In the genomic region with DNA sequence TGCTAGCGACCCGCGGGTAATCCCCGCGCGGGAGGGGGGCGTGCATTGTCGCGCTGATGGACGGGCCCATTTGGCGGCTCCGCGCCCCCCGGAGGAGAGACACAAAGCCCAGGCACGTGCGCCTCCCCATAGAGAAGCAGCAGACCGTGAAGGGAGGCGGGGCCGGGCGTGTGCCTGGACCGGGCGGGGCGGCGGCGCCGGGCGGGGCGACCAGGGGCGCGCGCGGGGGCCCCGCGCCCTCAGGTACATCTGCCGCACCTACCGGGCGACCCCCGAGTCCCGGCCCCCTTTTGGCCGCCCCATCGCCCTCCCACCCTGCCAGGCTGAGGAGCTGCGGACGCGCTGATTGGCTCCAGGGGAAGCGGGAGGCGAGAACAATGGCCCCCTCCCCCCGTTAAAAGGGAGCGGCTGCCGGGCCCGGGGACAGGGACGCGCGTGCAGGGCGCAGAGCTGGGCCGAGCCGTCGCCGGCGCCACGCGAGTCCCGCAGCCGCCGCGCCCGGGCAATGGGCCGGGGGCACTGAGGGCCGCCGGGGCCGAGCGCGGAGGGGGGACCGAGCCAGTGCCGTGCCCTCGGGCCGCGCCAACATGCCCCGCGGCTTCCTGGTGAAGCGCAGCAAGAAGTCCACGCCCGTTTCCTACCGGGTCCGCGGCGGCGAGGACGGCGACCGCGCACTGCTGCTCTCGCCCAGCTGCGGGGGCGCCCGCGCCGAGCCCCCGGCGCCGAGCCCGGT, we compare ENCODE assay signal across 8 cellular contexts. TPM values are rescaled to one million over a fixed set of nuclear protein-coding genes. Genes with fewer than 3 reads are reported as not detected.
A peak's percentile ranks its signal among the peaks of the same experiment; 100 is the strongest.
DNase-seq lines count a peak whose midpoint lies in the region; ATAC-seq and TF ChIP-seq lines count a peak whose summit lies in the region.

A gene with protein sequence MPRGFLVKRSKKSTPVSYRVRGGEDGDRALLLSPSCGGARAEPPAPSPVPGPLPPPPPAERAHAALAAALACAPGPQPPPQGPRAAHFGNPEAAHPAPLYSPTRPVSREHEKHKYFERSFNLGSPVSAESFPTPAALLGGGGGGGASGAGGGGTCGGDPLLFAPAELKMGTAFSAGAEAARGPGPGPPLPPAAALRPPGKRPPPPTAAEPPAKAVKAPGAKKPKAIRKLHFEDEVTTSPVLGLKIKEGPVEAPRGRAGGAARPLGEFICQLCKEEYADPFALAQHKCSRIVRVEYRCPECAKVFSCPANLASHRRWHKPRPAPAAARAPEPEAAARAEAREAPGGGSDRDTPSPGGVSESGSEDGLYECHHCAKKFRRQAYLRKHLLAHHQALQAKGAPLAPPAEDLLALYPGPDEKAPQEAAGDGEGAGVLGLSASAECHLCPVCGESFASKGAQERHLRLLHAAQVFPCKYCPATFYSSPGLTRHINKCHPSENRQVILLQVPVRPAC (plus strand): TSS at position 424 of the 733 bp plus-strand sequence. CDS start 164 bp downstream, at position 588.

- intact Hi-C loops in Calu3 (cut with micrococcal nuclease; ENCODE audit: unreplicated experiment): loop anchor here (10.0 kb wide), 1 partner anchor 283 kb away; no protein-coding TSS in a partner anchor
- intact Hi-C loops in OCI-LY7 (cut with micrococcal nuclease; ENCODE audit: unreplicated experiment): no loop called here

- peak within 1 kb of the TSS; percentile 43 for H3K4me3 Mint-ChIP-seq in central memory CD8-positive, alpha-beta T cell
- H3K4me3 Mint-ChIP-seq in Calu3 (ENCODE audit: low read depth, unreplicated experiment): no peak within 1 kb of the TSS

- POLR2A ChIA-PET in OCI-LY7 (lab: Charles Lee): no interaction called here

- H3K4me3 ChIP-seq in neuron (ENCODE audit: low read length) (peak within 1 kb of the TSS; percentile 59), OCI-LY7 (ENCODE audit: low read depth, low read length, poor library complexity, severe bottlenecking) (no peak within 1 kb of the TSS)

- no peaks in the 10 kb centered on the region for H3K79me2 ChIP-seq in OCI-LY7 (ENCODE audit: insufficient read depth, low read depth, low read length)

- no peak for ATAC-seq in central memory CD8-positive, alpha-beta T cell (replicated peaks; ENCODE audit: extremely low read depth, poor library complexity, severe bottlenecking)
- ATAC-seq in GM18909 (IDR thresholded peaks at IDR 0.05; ENCODE audit: poor library complexity, unreplicated experiment): no peak

- H3K4me1 ChIP-seq in neuron (ENCODE audit: insufficient read depth, low read length): peaks cover 58% of the 10 kb centered on the region
- no peaks in the 10 kb centered on the region for H3K4me1 ChIP-seq in OCI-LY7 (ENCODE audit: insufficient read depth, low read length, poor library complexity, severe bottlenecking)

- CTCF ChIA-PET in Calu3 (lab: Charles Lee) (no interaction called here), OCI-LY7 (lab: Charles Lee; ENCODE audit: unreplicated experiment) (no interaction called here)

- no TSS peak for BruUV-seq in Calu3 (replicated peaks; lab: Mats Ljungman, UMichigan)
- BruUV-seq in OCI-LY7 (replicated peaks; lab: Mats Ljungman, UMichigan): no TSS peak

- TF ChIP-seq CTCF in Calu3 (IDR thresholded peaks at IDR 0.05; ENCODE audit: unreplicated experiment): no peak
- no peak for TF ChIP-seq CTCF in OCI-LY7 (conservative IDR thresholded peaks at IDR 0.05; ENCODE audit: low read length)

- DNase-seq in activated T-cell treated with anti-CD3 and anti-CD28 coated beads for 48 hours (ENCODE audit: low read depth): peak; percentile 49
- DNase-seq in activated T-cell treated with anti-CD3 and anti-CD28 coated beads, Interleukin-2, amount 50 U/mL, for 1 hour: no peak
- peak; percentile 98 for DNase-seq in NCI-H446 treated with DMSO at 0.1 percent for 48 hours (lab: John Stamatoyannopoulos, UW)
- no peak for DNase-seq in central memory CD8-positive, alpha-beta T cell (ENCODE audit: low spot score in 2 of 2)
- no peak for DNase-seq in Calu3
- no peak for DNase-seq in OCI-LY7 (ENCODE audit: low spot score)

- H2AFZ ChIP-seq in neuron (ENCODE audit: low read depth, low read length) (peak within 1 kb of the TSS; percentile 73), OCI-LY7 (ENCODE audit: low read length) (no peak within 1 kb of the TSS)

- H3K9me3 ChIP-seq in neuron (ENCODE audit: low read length): no peaks in the 10 kb centered on the region
- no peaks in the 10 kb centered on the region for H3K9me3 ChIP-seq in OCI-LY7 (ENCODE audit: low read length)

- H3K9me3 Mint-ChIP-seq in central memory CD8-positive, alpha-beta T cell: no peaks in the 10 kb centered on the region
- no peaks in the 10 kb centered on the region for H3K9me3 Mint-ChIP-seq in Calu3 (ENCODE audit: low read depth, unreplicated experiment)

- H3K4me2 ChIP-seq in OCI-LY7 (ENCODE audit: low read length): no peak within 1 kb of the TSS

- H3K4me1 Mint-ChIP-seq in central memory CD8-positive, alpha-beta T cell: no peaks in the 10 kb centered on the region
- H3K4me1 Mint-ChIP-seq in Calu3 (ENCODE audit: low read depth, unreplicated experiment): no peaks in the 10 kb centered on the region

- no peaks in the 10 kb centered on the region for H4K20me1 ChIP-seq in OCI-LY7 (ENCODE audit: insufficient read depth, low read length)

- peaks cover 71% of the 10 kb centered on the region for H3K27me3 Mint-ChIP-seq in central memory CD8-positive, alpha-beta T cell
- H3K27me3 Mint-ChIP-seq in Calu3 (ENCODE audit: unreplicated experiment): peaks cover 20% of the 10 kb centered on the region

- H3K9me2 ChIP-seq in OCI-LY7 (ENCODE audit: insufficient read depth, low read length): no peaks in the 10 kb centered on the region

- H3K27ac Mint-ChIP-seq in central memory CD8-positive, alpha-beta T cell (ENCODE audit: low read depth): no peak within 1 kb of the TSS
- no peak within 1 kb of the TSS for H3K27ac Mint-ChIP-seq in Calu3 (ENCODE audit: unreplicated experiment)

- H3K27me3 ChIP-seq in neuron (ENCODE audit: insufficient read depth, low read length): peaks cover 63% of the 10 kb centered on the region

- H3K27ac ChIP-seq in OCI-LY7 (ENCODE audit: low read depth, low read length, poor library complexity, severe bottlenecking): no peak within 1 kb of the TSS

- H3K36me3 ChIP-seq in neuron (ENCODE audit: insufficient read depth, low read length) (no peaks in the 10 kb centered on the region), OCI-LY7 (ENCODE audit: insufficient read depth, low read length) (no peaks in the 10 kb centered on the region)

- peaks cover 1% of the 10 kb centered on the region for H3K36me3 Mint-ChIP-seq in central memory CD8-positive, alpha-beta T cell (ENCODE audit: insufficient read depth)
- no peaks in the 10 kb centered on the region for H3K36me3 Mint-ChIP-seq in Calu3 (ENCODE audit: insufficient read depth, unreplicated experiment)

RNA-seq across cellular contexts. Expression of the gene that starts here (rescaled TPM):
- total RNA-seq in Calu3 (2022) (not detected in 2 replicates), OCI-LY7 (2022) (not detected in 2 replicates)
- not detected in 2 replicates for total RNA-seq in OCI-LY7 (2014; rRNA removed; shearing (Covaris generic))

Comparison
In these comparisons a context has a peak if more than half of its experiments do, and no peak if none do; other contexts are left out.
1. DNase-seq: peak in activated T-cell treated with anti-CD3 and anti-CD28 coated beads for 48 hours (single experiment) and NCI-H446 treated with DMSO at 0.1 percent for 48 hours (single experiment); none in activated T-cell treated with anti-CD3 and anti-CD28 coated beads, Interleukin-2, amount 50 U/mL, for 1 hour (single experiment), central memory CD8-positive, alpha-beta T cell (0 of 2), Calu3 (single experiment) and OCI-LY7 (single experiment).